Comparison of ENCODE assay signal across 23 cellular contexts in the genomic region with DNA sequence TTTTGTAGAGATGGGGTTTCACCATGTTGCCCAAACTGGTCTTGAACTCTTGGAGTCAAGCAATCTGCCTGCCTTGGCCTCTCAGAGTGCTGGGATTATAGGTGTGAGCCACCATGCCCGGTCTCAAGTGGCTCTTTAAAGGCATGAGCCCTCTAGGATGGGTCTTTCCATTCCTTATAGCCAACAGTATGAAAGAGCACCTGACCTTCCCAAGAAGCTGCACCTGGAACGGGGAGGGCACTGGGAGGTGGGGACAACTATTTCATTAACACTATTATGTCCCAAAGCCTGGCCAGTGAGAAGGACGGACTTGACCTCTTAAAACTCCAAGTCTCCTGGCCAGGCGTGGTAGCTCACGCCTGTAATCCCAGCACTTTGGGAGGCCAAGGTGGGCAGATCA.
DNase-seq lines count a peak whose midpoint lies in the region; ATAC-seq, FAIRE-seq and TF ChIP-seq lines count a peak whose summit lies in the region.
"Had no signal": no experiment of that assay in that cellular context is flagged by ENCODE, and none has a peak within 500 bp of the region (broad histone marks: within the 10 kb centered on the region; RNA-seq: fewer than 3 reads in every experiment).

No MANE protein-coding gene starts in this region.

- TF ChIP-seq RAD21 in SK-N-SH (IDR thresholded peaks at IDR 0.05; ENCODE audit: low read length), result no peak

- H3K4me1 ChIP-seq in SK-N-SH (ENCODE audit: control insufficient read depth in 1 of 2, insufficient read depth in 2 of 2, low read depth in 1 of 2, low read length in 1 of 2) (peaks cover 44 to 64% of the 10 kb centered on the region in 2 experiments), upper lobe of left lung (peaks cover 38 to 54% (median 38%) of the 10 kb centered on the region in 4 donors)

- no peak for FAIRE-seq in urothelium cell line (lab: Jason Lieb, UNC)
- FAIRE-seq: GM12891, keratinocyte had no signal

- no peaks in the 10 kb centered on the region for H3K9me2 ChIP-seq in SK-N-SH

- H3K27ac ChIP-seq in SK-N-SH (ENCODE audit: low read depth in 2 of 2, low read length in 1 of 2) (peak overlapping the region; percentile 95 to 99; a peak in 3 of 4 replicates), coronary artery (peak overlapping the region; percentile 69 to 96), upper lobe of left lung (peak overlapping the region; percentile 67 to 80 (median 74))
- H3K27ac ChIP-seq: 22Rv1; BLaER1 treated with 17β-estradiol and CSF1 and Interleukin-3, amounts not matched to agents 10 nM and 100 nM had no signal

- H3K4me1 Mint-ChIP-seq in mesothelial cell of epicardium, result peaks cover 63% of the 10 kb centered on the region
- H3K4me1 Mint-ChIP-seq: activated naive CD8-positive, alpha-beta T cell treated with anti-CD3 and anti-CD28 coated beads for 36 hours had no signal

- H3K9me3 Mint-ChIP-seq in mesothelial cell of epicardium, result no peaks in the 10 kb centered on the region
- H3K9me3 Mint-ChIP-seq: activated naive CD8-positive, alpha-beta T cell treated with anti-CD3 and anti-CD28 coated beads for 36 hours; activated T-helper 1 cell treated with anti-CD3 and anti-CD28 coated beads, Interleukin-12 subunit alpha, Interleukin-12 subunit beta, Interleukin-2, Interleukin-4 antibody, amounts not matched to agents 30 ng/mL and 10 ng/mL and 1 ng/mL, durations not matched to agents 14 hours and 24 hours and 36 hours; stimulated activated naive CD8-positive, alpha-beta T cell treated with anti-CD3 and anti-CD28 coated beads, Interleukin-15, Interleukin-2, amounts not matched to agents 100 ng/mL and 50 ng/mL, for 24 hours had no signal

- H3K36me3 ChIP-seq in SK-N-SH (replicated peaks in 1 of 2; ENCODE audit: control insufficient read depth in 1 of 2, insufficient read depth in 2 of 2, low read length in 1 of 2), result no peaks in the 10 kb centered on the region
- H3K36me3 ChIP-seq in upper lobe of left lung, result no peaks in the 10 kb centered on the region
- H3K36me3 ChIP-seq: BLaER1 treated with 17β-estradiol and CSF1 and Interleukin-3, amounts not matched to agents 10 nM and 100 nM had no signal

- H3K79me2 ChIP-seq in SK-N-SH (ENCODE audit: insufficient read depth), result no peaks in the 10 kb centered on the region

- no peak for TF ChIP-seq POLR2A in upper lobe of left lung (IDR thresholded peaks at IDR 0.05)

- POLR2A ChIA-PET in SK-N-SH (lab: Yijun Ruan, JAX), result no interaction called here

- H3K27me3 ChIP-seq in SK-N-SH (ENCODE audit: insufficient read depth) (no peaks in the 10 kb centered on the region), upper lobe of left lung (no peaks in the 10 kb centered on the region)
- H3K27me3 ChIP-seq: BLaER1 treated with 17β-estradiol and CSF1 and Interleukin-3, amounts not matched to agents 10 nM and 100 nM had no signal

- no peak for TF ChIP-seq EP300 in SK-N-SH (IDR thresholded peaks at IDR 0.05; ENCODE audit: borderline replicate concordance in 1 of 2, low read depth in 1 of 2, low read length in 1 of 2)
- no peak for TF ChIP-seq EP300 in upper lobe of left lung (IDR thresholded peaks at IDR 0.05)

- 100% methylated on average over 5 of the region's 5 CpGs for WGBS in SK-N-SH (ENCODE audit: low lambda C conversion rate)
- WGBS in upper lobe of left lung, 2 donors, result 93% methylated on average over 5 of the region's 5 CpGs

- ATAC-seq in SK-N-SH treated with all-trans-retinoic acid at 6 μM for 48 hours (no peak), upper lobe of left lung (ENCODE audit: low FRiP score in 2 of 2) (no peak), GM21390 (IDR thresholded peaks at IDR 0.05; ENCODE audit: unreplicated experiment) (no peak)
- ATAC-seq: activated CD4-positive, CD25-positive, alpha-beta regulatory T cell treated with anti-CD3 and anti-CD28 coated beads, Interleukin-2, amount 50 U/mL, for 24 hours had no signal

- no peak for TF ChIP-seq CTCF in SK-N-SH (IDR thresholded peaks at IDR 0.05)
- no peak for TF ChIP-seq CTCF in coronary artery (IDR thresholded peaks at IDR 0.05)
- no peak for TF ChIP-seq CTCF in mesothelial cell of epicardium (IDR thresholded peaks at IDR 0.05; ENCODE audit: unreplicated experiment)
- no peak for TF ChIP-seq CTCF in upper lobe of left lung (IDR thresholded peaks at IDR 0.05)

- H4K20me1 ChIP-seq in SK-N-SH (ENCODE audit: insufficient read depth), result no peaks in the 10 kb centered on the region
- H4K20me1 ChIP-seq: BLaER1 treated with 17β-estradiol and CSF1 and Interleukin-3, amounts not matched to agents 10 nM and 100 nM had no signal

- H3K27ac Mint-ChIP-seq in mesothelial cell of epicardium, result peak overlapping the region; percentile 91
- H3K27ac Mint-ChIP-seq: activated naive CD8-positive, alpha-beta T cell treated with anti-CD3 and anti-CD28 coated beads for 36 hours; activated T-helper 1 cell treated with anti-CD3 and anti-CD28 coated beads, Interleukin-12 subunit alpha, Interleukin-12 subunit beta, Interleukin-2, Interleukin-4 antibody, amounts not matched to agents 30 ng/mL and 10 ng/mL and 1 ng/mL, durations not matched to agents 14 hours and 24 hours and 36 hours; stimulated activated naive CD8-positive, alpha-beta T cell treated with anti-CD3 and anti-CD28 coated beads, Interleukin-15, Interleukin-2, amounts not matched to agents 100 ng/mL and 50 ng/mL, for 24 hours had no signal

- no peak overlapping the region for H2AFZ ChIP-seq in SK-N-SH (ENCODE audit: low read depth)

- H3F3A ChIP-seq in SK-N-SH (replicated peaks; ENCODE audit: insufficient read depth), result peaks cover 23% of the 10 kb centered on the region

- H3K9me3 ChIP-seq in SK-N-SH (no peaks in the 10 kb centered on the region), upper lobe of left lung (no peaks in the 10 kb centered on the region)
- H3K9me3 ChIP-seq: BLaER1 treated with 17β-estradiol and CSF1 and Interleukin-3, amounts not matched to agents 10 nM and 100 nM had no signal

- H3K27me3 Mint-ChIP-seq in mesothelial cell of epicardium (ENCODE audit: low read depth), result no peaks in the 10 kb centered on the region
- H3K27me3 Mint-ChIP-seq: activated naive CD8-positive, alpha-beta T cell treated with anti-CD3 and anti-CD28 coated beads for 36 hours; stimulated activated naive CD8-positive, alpha-beta T cell treated with anti-CD3 and anti-CD28 coated beads, Interleukin-15, Interleukin-2, amounts not matched to agents 100 ng/mL and 50 ng/mL, for 24 hours had no signal

- no peak overlapping the region for H3K4me3 Mint-ChIP-seq in mesothelial cell of epicardium
- H3K4me3 Mint-ChIP-seq: activated naive CD8-positive, alpha-beta T cell treated with anti-CD3 and anti-CD28 coated beads for 36 hours; activated T-helper 1 cell treated with anti-CD3 and anti-CD28 coated beads, Interleukin-12 subunit alpha, Interleukin-12 subunit beta, Interleukin-2, Interleukin-4 antibody, amounts not matched to agents 30 ng/mL and 10 ng/mL and 1 ng/mL, durations not matched to agents 14 hours and 24 hours and 36 hours; stimulated activated naive CD8-positive, alpha-beta T cell treated with anti-CD3 and anti-CD28 coated beads, Interleukin-15, Interleukin-2, amounts not matched to agents 100 ng/mL and 50 ng/mL, for 24 hours had no signal

- peak overlapping the region; percentile 67; the same call in 1 of the 2 replicates for H3K9ac ChIP-seq in SK-N-SH
- H3K9ac ChIP-seq: BLaER1 treated with 17β-estradiol and CSF1 and Interleukin-3, amounts not matched to agents 10 nM and 100 nM had no signal

- H3K4me3 ChIP-seq in SK-N-SH (ENCODE audit: low read depth in 2 of 2, low read length in 1 of 2) (no peak overlapping the region), coronary artery (no peak overlapping the region), upper lobe of left lung (no peak overlapping the region)
- H3K4me3 ChIP-seq: BLaER1 treated with 17β-estradiol and CSF1 and Interleukin-3, amounts not matched to agents 10 nM and 100 nM had no signal

- DNase-seq in SK-N-SH (no peak), coronary artery (ENCODE audit: low spot score) (peak; percentile 54), mesothelial cell of epicardium (ENCODE audit: low spot score in 2 of 2, unreplicated experiment in 2 of 2) (no peak), upper lobe of left lung (no peak), urothelium cell line (ENCODE audit: low spot score) (no peak), DMS 273 treated with DMSO at 0.1 percent for 48 hours (lab: John Stamatoyannopoulos, UW) (no peak)
- DNase-seq: activated CD8-positive, alpha-beta memory T cell treated with anti-CD3 and anti-CD28 coated beads for 24 hours; activated naive CD8-positive, alpha-beta T cell treated with anti-CD3 and anti-CD28 coated beads for 36 hours; GF-D8; KBM-7; NCI-H1048; NCI-H2081; NCI-H510A; SHP77 had no signal

- CTCF ChIA-PET in SK-N-SH (lab: Yijun Ruan, JAX), result interaction anchor here (0.6 to 1.8 kb wide), 7 partner anchors 45 to 465 kb away, joined by 3 to 7 read pairs (median 3); no protein-coding TSS in a partner anchor

- peak overlapping the region; percentile 60 for H3K4me2 ChIP-seq in SK-N-SH
- H3K4me2 ChIP-seq: BLaER1 treated with 17β-estradiol and CSF1 and Interleukin-3, amounts not matched to agents 10 nM and 100 nM had no signal

- H3K36me3 Mint-ChIP-seq in mesothelial cell of epicardium, result no peaks in the 10 kb centered on the region
- H3K36me3 Mint-ChIP-seq: activated naive CD8-positive, alpha-beta T cell treated with anti-CD3 and anti-CD28 coated beads for 36 hours had no signal

TF ChIP-seq in SK-N-SH, 30 proteins besides CTCF, POLR2A, EP300 and RAD21:
- TF ChIP-seq CHD2 (IDR thresholded peaks at IDR 0.05; ENCODE audit: low read length, partially characterized antibody), result no peak
- no peak for TF ChIP-seq SIN3A (IDR thresholded peaks at IDR 0.05; ENCODE audit: borderline replicate concordance, low read depth, low read length)

TF ChIP-seq in SK-N-SH treated with all-trans-retinoic acid at 6 μM for 48 hours, 23 proteins besides CTCF, POLR2A, EP300 and RAD21 (continues in another document):
- TF ChIP-seq, protein P1, sequence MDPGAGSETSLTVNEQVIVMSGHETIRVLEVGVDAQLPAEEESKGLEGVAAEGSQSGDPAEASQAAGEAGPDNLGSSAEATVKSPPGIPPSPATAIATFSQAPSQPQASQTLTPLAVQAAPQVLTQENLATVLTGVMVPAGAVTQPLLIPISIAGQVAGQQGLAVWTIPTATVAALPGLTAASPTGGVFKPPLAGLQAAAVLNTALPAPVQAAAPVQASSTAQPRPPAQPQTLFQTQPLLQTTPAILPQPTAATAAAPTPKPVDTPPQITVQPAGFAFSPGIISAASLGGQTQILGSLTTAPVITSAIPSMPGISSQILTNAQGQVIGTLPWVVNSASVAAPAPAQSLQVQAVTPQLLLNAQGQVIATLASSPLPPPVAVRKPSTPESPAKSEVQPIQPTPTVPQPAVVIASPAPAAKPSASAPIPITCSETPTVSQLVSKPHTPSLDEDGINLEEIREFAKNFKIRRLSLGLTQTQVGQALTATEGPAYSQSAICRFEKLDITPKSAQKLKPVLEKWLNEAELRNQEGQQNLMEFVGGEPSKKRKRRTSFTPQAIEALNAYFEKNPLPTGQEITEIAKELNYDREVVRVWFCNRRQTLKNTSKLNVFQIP (CRISPR knock-in tag; IDR thresholded peaks at IDR 0.05; ENCODE audit: borderline replicate concordance, low read depth), result no peak
- TF ChIP-seq BACH2 (CRISPR knock-in tag; IDR thresholded peaks at IDR 0.05; ENCODE audit: borderline replicate concordance), result no peak
- TF ChIP-seq CSDC2 (CRISPR knock-in tag; IDR thresholded peaks at IDR 0.05), result no peak
- TF ChIP-seq RARB (CRISPR knock-in tag; IDR thresholded peaks at IDR 0.05), result no peak
- TF ChIP-seq ZNF70 (CRISPR knock-in tag; IDR thresholded peaks at IDR 0.05), result no peak
